In genomic region chr3:104582092-104582491, GRCh38 we compare ENCODE assay signal across 17 cellular contexts.
"Had no signal": no experiment of that assay in that cellular context is flagged by ENCODE, and none has a peak within 500 bp of the region (broad histone marks: within the 10 kb centered on the region; RNA-seq: fewer than 3 reads in every experiment).

No MANE protein-coding gene starts in this region.

- H3K4me1 ChIP-seq: foreskin keratinocyte, right atrium auricular region, tibial nerve had no signal

- H3K36me3 ChIP-seq: brain microvascular endothelial cell, right atrium auricular region, tibial nerve had no signal

- H3K27me3 ChIP-seq: brain microvascular endothelial cell, foreskin keratinocyte, right atrium auricular region, tibial nerve had no signal

- DNase-seq: activated CD4-positive, alpha-beta T cell treated with anti-CD3 and anti-CD28 coated beads for 48 hours; activated CD8-positive, alpha-beta T cell treated with anti-CD3 and anti-CD28 coated beads for 36 hours; activated gamma-delta T cell treated with Interleukin-2 at 50 U/mL for 16 hours; activated T-cell treated with anti-CD3 and anti-CD28 coated beads, Interleukin-2, amount 50 U/mL, for 72 hours; amygdala; brain microvascular endothelial cell; cerebellar nuclear complex; effector memory CD4-positive, alpha-beta T cell; glutamatergic neuron; nucleus accumbens; stimulated activated CD4-positive, alpha-beta T cell treated with anti-CD3 and anti-CD28 coated beads, Interleukin-4, amount 100 ng/mL, for 1 hour; stimulated activated naive CD4-positive, alpha-beta T cell treated with Interleukin-2 at 50 U/mL for 16 hours; substantia nigra; T-helper 2 cell had no signal

- H3K27ac ChIP-seq: brain microvascular endothelial cell, foreskin keratinocyte, right atrium auricular region, tibial nerve had no signal

- H3K4me3 ChIP-seq: right atrium auricular region, tibial nerve had no signal
